10 cellular contexts compared by ENCODE assay signal in genomic region chr1:204307334-204307883, GRCh38. TPM values are rescaled to one million over a fixed set of nuclear protein-coding genes. Genes with fewer than 3 reads are reported as not detected.
DNase-seq lines count a peak whose midpoint lies in the region; ATAC-seq and TF ChIP-seq lines count a peak whose summit lies in the region.
"Had no signal": no experiment of that assay in that cellular context is flagged by ENCODE, and none has a peak within 500 bp of the region (broad histone marks: within the 10 kb centered on the region; RNA-seq: fewer than 3 reads in every experiment).

No MANE protein-coding gene starts in this region.

- H3K9me3 Mint-ChIP-seq in endodermal cell, result no peaks in the 10 kb centered on the region

- CTCF ChIA-PET in AG04450 (lab: Charles Lee), result interaction anchor here (0.7 to 2.1 kb wide), 13 partner anchors 9 to 100 kb away, joined by 3 to 15 read pairs (median 4); partner anchors contain the start of gene GOLT1A

- H3K9me3 ChIP-seq in AG04450 (ENCODE audit: control insufficient read depth, insufficient read depth, low read length), result no peaks in the 10 kb centered on the region
- no peaks in the 10 kb centered on the region for H3K9me3 ChIP-seq in endodermal cell (ENCODE audit: control insufficient read depth, low read length)
- H3K9me3 ChIP-seq in mucosa of stomach (ENCODE audit: control insufficient read depth, low read length), result no peaks in the 10 kb centered on the region

- H3K27ac ChIP-seq in AG04450 (ENCODE audit: low read depth, low read length) (peak overlapping the region; percentile 58), endodermal cell (ENCODE audit: low read depth, low read length) (no peak overlapping the region)

- peak overlapping the region; percentile 50 for H3K27ac Mint-ChIP-seq in endodermal cell

- H3K36me3 Mint-ChIP-seq in endodermal cell (ENCODE audit: low read depth), result no peaks in the 10 kb centered on the region

- H3K4me1 ChIP-seq in endodermal cell (ENCODE audit: control insufficient read depth, insufficient read depth, low read length) (peaks cover 20% of the 10 kb centered on the region), mucosa of stomach (ENCODE audit: control insufficient read depth, insufficient read depth, low read length) (peaks cover 18% of the 10 kb centered on the region)

- TF ChIP-seq POLR2A in GM18505 (IDR thresholded peaks at IDR 0.05; ENCODE audit: borderline replicate concordance, extremely low read depth, insufficient read depth, insufficient read length), result no peak

- H3K4me3 ChIP-seq in AG04450 (ENCODE audit: low read depth, low read length), result peak overlapping the region; percentile 56
- H3K4me3 ChIP-seq in endodermal cell (ENCODE audit: low read length), result peak overlapping the region; percentile 41
- no peak overlapping the region for H3K4me3 ChIP-seq in mucosa of stomach (ENCODE audit: low read length)

- ATAC-seq in GM18505 (IDR thresholded peaks at IDR 0.05; ENCODE audit: unreplicated experiment) (no peak), GM18870 (IDR thresholded peaks at IDR 0.05; ENCODE audit: unreplicated experiment) (no peak)

- H3K27me3 ChIP-seq in AG04450 (ENCODE audit: control insufficient read depth, insufficient read depth, low read length), result no peaks in the 10 kb centered on the region
- H3K27me3 ChIP-seq in endodermal cell (ENCODE audit: control insufficient read depth, insufficient read depth, low read length, poor library complexity, severe bottlenecking), result peaks cover 11% of the 10 kb centered on the region
- no peaks in the 10 kb centered on the region for H3K27me3 ChIP-seq in mucosa of stomach (ENCODE audit: control insufficient read depth, insufficient read depth, low read length)

- H3K27me3 Mint-ChIP-seq in endodermal cell (ENCODE audit: insufficient read depth), result peaks cover 10% of the 10 kb centered on the region

- H3K4me1 Mint-ChIP-seq in endodermal cell, result peaks cover 45% of the 10 kb centered on the region

- in situ Hi-C loops in GM13976 (cut with MboI; ENCODE audit: low sequenced_read_pairs, unreplicated experiment), result no loop called here

- POLR2A ChIA-PET in AG04450 (lab: Yijun Ruan, JAX), result interaction anchor here (0.9 to 1.6 kb wide), 4 partner anchors 11 to 34 kb away, joined by 3 to 9 read pairs (median 4); no protein-coding TSS in a partner anchor

- peak overlapping the region; percentile 39 for H3K4me3 Mint-ChIP-seq in endodermal cell

- H3K36me3 ChIP-seq in endodermal cell (ENCODE audit: control insufficient read depth, insufficient read depth, low read length), result no peaks in the 10 kb centered on the region
- peaks cover 3% of the 10 kb centered on the region for H3K36me3 ChIP-seq in mucosa of stomach (ENCODE audit: control insufficient read depth, insufficient read depth, low read length)

- H3K9ac ChIP-seq in endodermal cell (ENCODE audit: extremely low read depth, low read length, poor library complexity, severe bottlenecking) (no peak overlapping the region), mucosa of stomach (ENCODE audit: low read length) (peak overlapping the region; percentile 24)

- DNase-seq in AG04450 (ENCODE audit: low read depth, low spot score), result no peak
- DNase-seq in NCI-H1105 treated with DMSO at 0.1 percent for 48 hours (lab: John Stamatoyannopoulos, UW), result peak; percentile 74
- DNase-seq in endodermal cell, result peak; percentile 85
- no peak for DNase-seq in HuH-7.5 (ENCODE audit: low spot score)
- DNase-seq in GM13976 (ENCODE audit: low spot score), result no peak
- DNase-seq: amniotic stem cell, SHP77 had no signal

- peak; percentile 44 for TF ChIP-seq CTCF in AG04450 (IDR thresholded peaks at IDR 0.05; ENCODE audit: low read depth, low read length)
- peak; percentile 37 for TF ChIP-seq CTCF in endodermal cell (conservative IDR thresholded peaks at IDR 0.05)
- TF ChIP-seq CTCF in GM13976 (IDR thresholded peaks at IDR 0.05; ENCODE audit: borderline replicate concordance, control extremely low read depth, extremely low read depth, insufficient read depth, missing control alignments), result no peak

- 28 to 30% methylated on average over 4 to 12 of the region's 12 CpGs for WGBS in endodermal cell (ENCODE audit: insufficient coverage in 1 of 2, insufficient read length in 1 of 2), 2 experiments

RNA-seq across cellular contexts. Expression of gene PLEKHA6, which starts 52.3 kb away (rescaled TPM):
- polyA plus RNA-seq in AG04450 (2011; rRNA removed), result 6.8 and 7.7 TPM in 2 replicates
- 6.6 and 6.9 TPM in 2 replicates for polyA minus RNA-seq in AG04450 (2011; rRNA and poly(A)+ RNA removed)
- 10 to 100 TPM; 37.0 to 43.3 TPM for total RNA-seq in endodermal cell
- polyA plus RNA-seq in endodermal cell (2013, experiment 1 of 2), result 15.0 TPM
- 14.0 TPM for polyA plus RNA-seq in endodermal cell (2013, experiment 2 of 2)

Comparison
In these comparisons a context has a peak if more than half of its experiments do, and no peak if none do; other contexts are left out.
1. DNase-seq: peak in NCI-H1105 treated with DMSO at 0.1 percent for 48 hours (single experiment) and endodermal cell (single experiment); none in AG04450 (single experiment), HuH-7.5 (single experiment) and GM13976 (single experiment).